1 cellular context compared by ENCODE assay signal in the genomic region with DNA sequence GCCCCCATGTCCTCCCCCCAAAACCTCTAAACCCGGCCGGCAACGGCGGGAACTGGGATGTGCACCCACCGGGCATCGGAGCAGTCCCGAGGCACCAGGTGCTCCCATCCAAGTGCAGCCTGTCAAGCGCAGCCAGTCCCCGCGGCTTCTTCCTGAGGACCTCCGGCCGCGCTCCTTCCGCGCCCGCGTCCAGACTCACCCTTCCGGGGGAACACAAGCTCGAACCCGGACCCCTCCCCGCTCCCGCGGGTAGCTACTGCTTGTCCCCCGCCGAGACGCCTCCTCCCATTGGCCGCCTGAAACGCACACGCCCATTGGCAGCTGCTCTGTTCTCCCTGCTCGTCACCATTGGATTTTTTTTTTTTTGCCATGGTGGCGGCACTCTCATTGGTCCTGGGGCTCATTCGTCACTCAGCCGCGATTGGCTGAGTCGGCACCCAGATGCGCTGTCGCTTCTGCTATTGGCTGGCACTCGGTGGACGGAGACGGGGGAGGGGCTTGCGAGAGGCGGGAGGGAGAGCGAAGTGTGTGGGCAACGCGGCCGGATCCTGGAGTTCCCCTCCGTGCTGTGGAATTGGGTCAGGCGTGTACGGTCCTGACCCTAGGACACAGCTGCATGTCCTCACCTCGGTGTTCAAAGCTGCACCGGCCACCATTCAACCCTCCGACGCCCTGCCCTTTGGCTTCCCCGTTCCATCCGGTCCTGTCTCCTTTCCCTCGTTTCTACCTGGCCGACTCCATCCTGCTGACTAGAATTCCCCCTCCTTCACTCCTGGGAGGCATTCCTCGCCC.
A peak's percentile ranks its signal among the peaks of the same experiment; 100 is the strongest.
TF ChIP-seq lines count a peak whose summit lies in the region.

A gene (minus strand): TSS at position 262 of the 792 bp plus-strand sequence. CDS start 2,166 bp downstream, outside the sequence.

TF ChIP-seq in A549, 52 proteins besides CTCF, POLR2A, EP300 and RAD21 (continued from another document):
- TF ChIP-seq, protein P1, sequence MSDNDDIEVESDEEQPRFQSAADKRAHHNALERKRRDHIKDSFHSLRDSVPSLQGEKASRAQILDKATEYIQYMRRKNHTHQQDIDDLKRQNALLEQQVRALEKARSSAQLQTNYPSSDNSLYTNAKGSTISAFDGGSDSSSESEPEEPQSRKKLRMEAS (IDR thresholded peaks at IDR 0.05) = peak; percentile 82
- TF ChIP-seq, protein P2, sequence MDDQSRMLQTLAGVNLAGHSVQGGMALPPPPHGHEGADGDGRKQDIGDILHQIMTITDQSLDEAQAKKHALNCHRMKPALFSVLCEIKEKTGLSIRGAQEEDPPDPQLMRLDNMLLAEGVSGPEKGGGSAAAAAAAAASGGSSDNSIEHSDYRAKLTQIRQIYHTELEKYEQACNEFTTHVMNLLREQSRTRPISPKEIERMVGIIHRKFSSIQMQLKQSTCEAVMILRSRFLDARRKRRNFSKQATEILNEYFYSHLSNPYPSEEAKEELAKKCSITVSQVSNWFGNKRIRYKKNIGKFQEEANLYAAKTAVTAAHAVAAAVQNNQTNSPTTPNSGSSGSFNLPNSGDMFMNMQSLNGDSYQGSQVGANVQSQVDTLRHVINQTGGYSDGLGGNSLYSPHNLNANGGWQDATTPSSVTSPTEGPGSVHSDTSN (IDR thresholded peaks at IDR 0.05) = peak; percentile 66
- no peak for TF ChIP-seq TFCP2L1 (CRISPR knock-in tag; IDR thresholded peaks at IDR 0.05)
- TF ChIP-seq HOXB13 (CRISPR knock-in tag; IDR thresholded peaks at IDR 0.05; ENCODE audit: low read depth) = 0 out of 2 replicates have a peak, but pooled peaks have one; percentile 42
- TF ChIP-seq HDAC2 (IDR thresholded peaks at IDR 0.05) = no peak
